17 cellular contexts compared by ENCODE assay signal in the genomic region with DNA sequence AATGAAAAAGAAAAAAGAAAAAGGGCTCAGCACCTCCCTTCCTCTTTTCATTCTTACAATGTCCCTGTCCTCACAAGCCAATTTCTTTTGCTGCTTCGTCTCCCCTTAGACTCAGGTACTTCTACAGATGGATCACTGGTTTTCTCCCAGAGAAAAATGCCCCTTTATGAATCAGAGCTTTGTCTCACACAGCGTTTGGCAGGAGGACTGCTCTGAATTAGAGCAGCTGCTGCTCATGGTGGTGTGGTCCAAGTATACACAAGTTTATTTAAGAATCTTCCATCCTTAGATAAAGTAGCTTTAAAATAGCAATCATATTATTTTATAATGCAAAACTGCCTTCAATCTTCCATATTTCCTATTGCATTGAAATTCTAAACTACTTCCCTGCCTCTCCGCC.
"Had no signal": no experiment of that assay in that cellular context is flagged by ENCODE, and none has a peak within 500 bp of the region (broad histone marks: within the 10 kb centered on the region; RNA-seq: fewer than 3 reads in every experiment).

No MANE protein-coding gene starts in this region.

- H3K4me1 Mint-ChIP-seq: endodermal cell, memory B cell, mesothelial cell of epicardium had no signal

- H3K4me3 Mint-ChIP-seq: endodermal cell; memory B cell; mesothelial cell of epicardium; natural killer cell treated with Interleukin-12 subunit alpha and Interleukin-12 subunit beta and Interleukin-15 and Interleukin-18, amount 100 ng/mL, for 72 hours had no signal

- H3K9me3 Mint-ChIP-seq: endodermal cell; memory B cell; mesothelial cell of epicardium; natural killer cell treated with Interleukin-12 subunit alpha and Interleukin-12 subunit beta and Interleukin-15 and Interleukin-18, amount 100 ng/mL, for 72 hours had no signal

- H3K36me3 Mint-ChIP-seq: memory B cell; mesothelial cell of epicardium; natural killer cell treated with Interleukin-12 subunit alpha and Interleukin-12 subunit beta and Interleukin-15 and Interleukin-18, amount 100 ng/mL, for 72 hours had no signal

- ATAC-seq: heart left ventricle; left lobe of liver; natural killer cell treated with Interleukin-12 subunit alpha and Interleukin-12 subunit beta and Interleukin-15 and Interleukin-18, amount 100 ng/mL, for 72 hours had no signal

- H3K27ac Mint-ChIP-seq: endodermal cell; memory B cell; mesothelial cell of epicardium; natural killer cell treated with Interleukin-12 subunit alpha and Interleukin-12 subunit beta and Interleukin-15 and Interleukin-18, amount 100 ng/mL, for 72 hours had no signal

- DNase-seq: effector CD4-positive, alpha-beta T cell; endodermal cell; erythroblast; foreskin melanocyte; heart left ventricle; kidney glomerular epithelial cell; psoas muscle; sigmoid colon; small intestine; stimulated activated CD4-positive, alpha-beta T cell treated with anti-CD3 and anti-CD28 coated beads, Interleukin-12 subunit alpha, Interleukin-12 subunit beta, amount 100 ng/mL, for 4 hours; stimulated activated naive CD4-positive, alpha-beta T cell; stomach; trophoblast cell had no signal
